ENCODE assay signal across 19 cellular contexts in genomic region chr15:57150066-57150865, GRCh38.
DNase-seq lines count a peak whose midpoint lies in the region; ATAC-seq, FAIRE-seq and TF ChIP-seq lines count a peak whose summit lies in the region.
"Had no signal": no experiment of that assay in that cellular context is flagged by ENCODE, and none has a peak within 500 bp of the region (broad histone marks: within the 10 kb centered on the region; RNA-seq: fewer than 3 reads in every experiment).

No MANE protein-coding gene starts in this region.

- no peak for ATAC-seq in CD4-positive, CD25-positive, alpha-beta regulatory T cell (ENCODE audit: low read depth in 2 of 2)
- ATAC-seq in GM18517 (IDR thresholded peaks at IDR 0.05; ENCODE audit: unreplicated experiment) (no peak), GM19467 (IDR thresholded peaks at IDR 0.05; ENCODE audit: unreplicated experiment) (no peak)
- ATAC-seq: natural killer cell treated with Interleukin-12 subunit alpha and Interleukin-12 subunit beta and Interleukin-15 and Interleukin-18, amount 100 ng/mL, for 72 hours had no signal

- intact Hi-C loops in activated T-helper 1 cell treated with anti-CD3 and anti-CD28 coated beads, Interleukin-12 subunit alpha, Interleukin-12 subunit beta, Interleukin-2, Interleukin-4 antibody, amounts not matched to agents 30 ng/mL and 10 ng/mL and 1 ng/mL, durations not matched to agents 14 hours and 24 hours and 36 hours (cut with micrococcal nuclease) = no loop called here
- intact Hi-C loops in endothelial cell of umbilical vein (cut with micrococcal nuclease) = no loop called here

- TF ChIP-seq CTCF in endothelial cell of umbilical vein (IDR thresholded peaks at IDR 0.05; ENCODE audit: extremely low read depth in 1 of 2, insufficient read depth in 1 of 2, low read depth in 1 of 2, low read length in 2 of 2) = no peak
- TF ChIP-seq CTCF in nephron progenitor cell (IDR thresholded peaks at IDR 0.05) = no peak

- H3K27ac Mint-ChIP-seq in CD4-positive, CD25-positive, alpha-beta regulatory T cell = peak overlapping the region; percentile 5 to 35 (median 23)
- peak overlapping the region; percentile 21 for H3K27ac Mint-ChIP-seq in activated T-helper 1 cell treated with anti-CD3 and anti-CD28 coated beads, Interleukin-12 subunit alpha, Interleukin-12 subunit beta, Interleukin-2, Interleukin-4 antibody, amounts not matched to agents 30 ng/mL and 10 ng/mL and 1 ng/mL, durations not matched to agents 14 hours and 24 hours and 36 hours
- peak overlapping the region; percentile 57 for H3K27ac Mint-ChIP-seq in nephron progenitor cell
- H3K27ac Mint-ChIP-seq in CD8-positive, alpha-beta memory T cell = no peak overlapping the region
- H3K27ac Mint-ChIP-seq: natural killer cell treated with Interleukin-12 subunit alpha and Interleukin-12 subunit beta and Interleukin-15 and Interleukin-18, amount 100 ng/mL, for 72 hours had no signal

- no peaks in the 10 kb centered on the region for H3K27me3 ChIP-seq in CD4-positive, CD25-positive, alpha-beta regulatory T cell (ENCODE audit: control insufficient read depth, insufficient read depth, low read length)
- no peaks in the 10 kb centered on the region for H3K27me3 ChIP-seq in endothelial cell of umbilical vein (ENCODE audit: control insufficient read depth in 2 of 2, insufficient read depth in 2 of 2, low read length in 2 of 2)
- no peaks in the 10 kb centered on the region for H3K27me3 ChIP-seq in CD8-positive, alpha-beta memory T cell (ENCODE audit: insufficient read depth, low read length, poor library complexity, severe bottlenecking)

- dilution Hi-C loops in endothelial cell of umbilical vein (cut with MboI; ENCODE audit: extremely low pct_ligation_motif_present, low sequenced_read_pairs) = no loop called here

- FAIRE-seq in endothelial cell of umbilical vein (lab: Jason Lieb, UNC) (no peak), GM19239 (lab: Jason Lieb, UNC) (no peak)
- FAIRE-seq: H54 had no signal

- CTCF ChIA-PET in endothelial cell of umbilical vein (lab: Charles Lee) = interaction anchor here (0.9 to 6.9 kb wide), 11 partner anchors 11 to 659 kb away, joined by 3 to 127 read pairs (median 6); no protein-coding TSS in a partner anchor
- CTCF ChIA-PET in CD8-positive, alpha-beta memory T cell (lab: Charles Lee) = no interaction called here

- no peak overlapping the region for H3K4me3 ChIP-seq in CD4-positive, CD25-positive, alpha-beta regulatory T cell (ENCODE audit: low read depth, low read length)
- H3K4me3 ChIP-seq in endothelial cell of umbilical vein (replicated peaks in 1 of 3; ENCODE audit: insufficient read depth in 1 of 3, low read depth in 1 of 3, low read length in 3 of 3) = no peak overlapping the region
- no peak overlapping the region for H3K4me3 ChIP-seq in CD8-positive, alpha-beta memory T cell (ENCODE audit: low read length)
- H3K4me3 ChIP-seq: skin epidermis had no signal

- peaks cover 7% of the 10 kb centered on the region for H3K36me3 ChIP-seq in CD4-positive, CD25-positive, alpha-beta regulatory T cell (ENCODE audit: control insufficient read depth, insufficient read depth, low read length)
- no peaks in the 10 kb centered on the region for H3K36me3 ChIP-seq in endothelial cell of umbilical vein (ENCODE audit: control insufficient read depth in 2 of 2, extremely low read depth in 1 of 2, insufficient read depth in 2 of 2, low read length in 2 of 2)
- peaks cover 9% of the 10 kb centered on the region for H3K36me3 ChIP-seq in CD8-positive, alpha-beta memory T cell (ENCODE audit: insufficient read depth, low read length)

- H3K9me3 Mint-ChIP-seq in CD4-positive, CD25-positive, alpha-beta regulatory T cell = peaks cover 0 to 19% (median 9%) of the 10 kb centered on the region in 7 donors
- H3K9me3 Mint-ChIP-seq in activated T-helper 1 cell treated with anti-CD3 and anti-CD28 coated beads, Interleukin-12 subunit alpha, Interleukin-12 subunit beta, Interleukin-2, Interleukin-4 antibody, amounts not matched to agents 30 ng/mL and 10 ng/mL and 1 ng/mL, durations not matched to agents 14 hours and 24 hours and 36 hours = peaks cover 45% of the 10 kb centered on the region
- peaks cover 35% of the 10 kb centered on the region for H3K9me3 Mint-ChIP-seq in nephron progenitor cell
- peaks cover 0 to 25% (median 18%) of the 10 kb centered on the region in 5 donors for H3K9me3 Mint-ChIP-seq in CD8-positive, alpha-beta memory T cell

- no peak overlapping the region for H3K4me2 ChIP-seq in endothelial cell of umbilical vein (ENCODE audit: insufficient read depth, low read length)

- no peak overlapping the region for H3K9ac ChIP-seq in endothelial cell of umbilical vein (replicated peaks; ENCODE audit: extremely low read depth, insufficient read depth, low read length)

- no TSS peak for BruUV-seq in endothelial cell of umbilical vein (replicated peaks; lab: Mats Ljungman, UMichigan)

- H3K9me1 ChIP-seq in endothelial cell of umbilical vein (replicated peaks; ENCODE audit: control insufficient read depth, extremely low read depth, insufficient read depth, low read length) = no peaks in the 10 kb centered on the region

- no peak overlapping the region for H3K4me3 Mint-ChIP-seq in CD4-positive, CD25-positive, alpha-beta regulatory T cell
- H3K4me3 Mint-ChIP-seq in activated T-helper 1 cell treated with anti-CD3 and anti-CD28 coated beads, Interleukin-12 subunit alpha, Interleukin-12 subunit beta, Interleukin-2, Interleukin-4 antibody, amounts not matched to agents 30 ng/mL and 10 ng/mL and 1 ng/mL, durations not matched to agents 14 hours and 24 hours and 36 hours = no peak overlapping the region
- H3K4me3 Mint-ChIP-seq in nephron progenitor cell = no peak overlapping the region
- no peak overlapping the region for H3K4me3 Mint-ChIP-seq in CD8-positive, alpha-beta memory T cell
- H3K4me3 Mint-ChIP-seq: natural killer cell treated with Interleukin-12 subunit alpha and Interleukin-12 subunit beta and Interleukin-15 and Interleukin-18, amount 100 ng/mL, for 72 hours had no signal

- H3K9me3 ChIP-seq in CD4-positive, CD25-positive, alpha-beta regulatory T cell (ENCODE audit: control insufficient read depth in 2 of 2, low read length in 2 of 2) = peaks cover 13% of the 10 kb centered on the region in 2 experiments
- H3K9me3 ChIP-seq in endothelial cell of umbilical vein (replicated peaks; ENCODE audit: control insufficient read depth, insufficient read depth, low read length) = no peaks in the 10 kb centered on the region
- H3K9me3 ChIP-seq in CD8-positive, alpha-beta memory T cell (ENCODE audit: low read length) = peaks cover 6% of the 10 kb centered on the region

- peaks cover 31 to 39% (median 34%) of the 10 kb centered on the region in 4 donors for H3K4me1 Mint-ChIP-seq in CD4-positive, CD25-positive, alpha-beta regulatory T cell
- peaks cover 38% of the 10 kb centered on the region for H3K4me1 Mint-ChIP-seq in activated T-helper 1 cell treated with anti-CD3 and anti-CD28 coated beads, Interleukin-12 subunit alpha, Interleukin-12 subunit beta, Interleukin-2, Interleukin-4 antibody, amounts not matched to agents 30 ng/mL and 10 ng/mL and 1 ng/mL, durations not matched to agents 14 hours and 24 hours and 36 hours (ENCODE audit: low read depth)
- peaks cover 6% of the 10 kb centered on the region for H3K4me1 Mint-ChIP-seq in nephron progenitor cell
- peaks cover 19 to 29% (median 21%) of the 10 kb centered on the region in 3 donors for H3K4me1 Mint-ChIP-seq in CD8-positive, alpha-beta memory T cell

- no peak overlapping the region for H3K27ac ChIP-seq in CD4-positive, CD25-positive, alpha-beta regulatory T cell (ENCODE audit: insufficient read depth, low read length, poor library complexity, severe bottlenecking)
- H3K27ac ChIP-seq in endothelial cell of umbilical vein (ENCODE audit: insufficient read depth, low read depth, low read length) = peak overlapping the region; percentile 13
- H3K27ac ChIP-seq in CD8-positive, alpha-beta memory T cell (ENCODE audit: low read depth, low read length) = no peak overlapping the region

- no peak overlapping the region for H2AFZ ChIP-seq in endothelial cell of umbilical vein (ENCODE audit: low read depth, low read length)

- peaks cover 16% of the 10 kb centered on the region for H3K79me2 ChIP-seq in endothelial cell of umbilical vein (ENCODE audit: control insufficient read depth, insufficient read depth, low read length)

- H3K36me3 Mint-ChIP-seq in CD4-positive, CD25-positive, alpha-beta regulatory T cell = peaks cover 30% of the 10 kb centered on the region
- peaks cover 34% of the 10 kb centered on the region for H3K36me3 Mint-ChIP-seq in activated T-helper 1 cell treated with anti-CD3 and anti-CD28 coated beads, Interleukin-12 subunit alpha, Interleukin-12 subunit beta, Interleukin-2, Interleukin-4 antibody, amounts not matched to agents 30 ng/mL and 10 ng/mL and 1 ng/mL, durations not matched to agents 14 hours and 24 hours and 36 hours (ENCODE audit: low read depth)
- H3K36me3 Mint-ChIP-seq in nephron progenitor cell (ENCODE audit: low read depth) = peaks cover 62% of the 10 kb centered on the region
- H3K36me3 Mint-ChIP-seq in CD8-positive, alpha-beta memory T cell = peaks cover 20 to 46% (median 33%) of the 10 kb centered on the region in 3 donors

- H3K4me1 ChIP-seq in CD4-positive, CD25-positive, alpha-beta regulatory T cell (ENCODE audit: control insufficient read depth, insufficient read depth, low read length, poor library complexity, severe bottlenecking) = peaks cover 9% of the 10 kb centered on the region
- peaks cover 41% of the 10 kb centered on the region for H3K4me1 ChIP-seq in endothelial cell of umbilical vein (ENCODE audit: control insufficient read depth, extremely low read depth, insufficient read depth, low read length)
- H3K4me1 ChIP-seq in CD8-positive, alpha-beta memory T cell (ENCODE audit: insufficient read depth, low read length) = no peaks in the 10 kb centered on the region

- H3K27me3 Mint-ChIP-seq in CD4-positive, CD25-positive, alpha-beta regulatory T cell = no peaks in the 10 kb centered on the region
- no peaks in the 10 kb centered on the region for H3K27me3 Mint-ChIP-seq in activated T-helper 1 cell treated with anti-CD3 and anti-CD28 coated beads, Interleukin-12 subunit alpha, Interleukin-12 subunit beta, Interleukin-2, Interleukin-4 antibody, amounts not matched to agents 30 ng/mL and 10 ng/mL and 1 ng/mL, durations not matched to agents 14 hours and 24 hours and 36 hours (ENCODE audit: insufficient read depth)
- H3K27me3 Mint-ChIP-seq in nephron progenitor cell (ENCODE audit: low read depth, poor library complexity) = peaks cover 4% of the 10 kb centered on the region
- H3K27me3 Mint-ChIP-seq in CD8-positive, alpha-beta memory T cell = no peaks in the 10 kb centered on the region
- H3K27me3 Mint-ChIP-seq: natural killer cell treated with Interleukin-12 subunit alpha and Interleukin-12 subunit beta and Interleukin-15 and Interleukin-18, amount 100 ng/mL, for 72 hours had no signal

- no peaks in the 10 kb centered on the region for H4K20me1 ChIP-seq in endothelial cell of umbilical vein (replicated peaks; ENCODE audit: control insufficient read depth, extremely low read depth, insufficient read depth, low read length)

- no peak for DNase-seq in CD4-positive, CD25-positive, alpha-beta regulatory T cell
- no peak for DNase-seq in activated T-helper 1 cell treated with anti-CD3 and anti-CD28 coated beads, Interleukin-12 subunit alpha, Interleukin-12 subunit beta, Interleukin-2, Interleukin-4 antibody, amounts not matched to agents 30 ng/mL and 10 ng/mL and 1 ng/mL, durations not matched to agents 14 hours and 24 hours and 36 hours (ENCODE audit: low spot score)
- peak; percentile 54 for DNase-seq in endothelial cell of umbilical vein (ENCODE audit: low read depth, low spot score)
- DNase-seq in nephron progenitor cell = no peak
- DNase-seq in GM19239 (ENCODE audit: insufficient read length, low spot score) = no peak
- DNase-seq in CD8-positive, alpha-beta memory T cell = no peak
- DNase-seq: activated naive CD4-positive, alpha-beta T cell treated with Interleukin-2 at 50 U/mL for 16 hours; AML-193; hippocampal formation; KG1; NCI-H1417 treated with DMSO at 0.1 percent for 48 hours; NCI-H510A treated with DMSO at 0.1 percent for 48 hours; stimulated activated naive CD4-positive, alpha-beta T cell treated with Interleukin-2 at 50 U/mL for 16 hours; SW 1271 had no signal

- no peak for TF ChIP-seq POLR2A in endothelial cell of umbilical vein (IDR thresholded peaks at IDR 0.05; ENCODE audit: low read depth, low read length)

- POLR2A ChIA-PET in endothelial cell of umbilical vein (lab: Charles Lee) = no interaction called here
- POLR2A ChIA-PET in CD8-positive, alpha-beta memory T cell (lab: Charles Lee) = no interaction called here

Comparison
In these comparisons a context has a peak if more than half of its experiments do, and no peak if none do; other contexts are left out.
1. H3K27ac Mint-ChIP-seq: peak in CD4-positive, CD25-positive, alpha-beta regulatory T cell (3 of 3), activated T-helper 1 cell treated with anti-CD3 and anti-CD28 coated beads, Interleukin-12 subunit alpha, Interleukin-12 subunit beta, Interleukin-2, Interleukin-4 antibody, amounts not matched to agents 30 ng/mL and 10 ng/mL and 1 ng/mL, durations not matched to agents 14 hours and 24 hours and 36 hours (single experiment) and nephron progenitor cell (single experiment); none in CD8-positive, alpha-beta memory T cell (0 of 8).